ENCODE assay signal across 8 cellular contexts in genomic region chr2:177551989-177552413, GRCh38.
A peak's percentile ranks its signal among the peaks of the same experiment; 100 is the strongest.
DNase-seq lines count a peak whose midpoint lies in the region; ATAC-seq, FAIRE-seq and TF ChIP-seq lines count a peak whose summit lies in the region.

No MANE protein-coding gene starts in this region.

- H3K36me3 ChIP-seq in cardiac muscle cell (no peaks in the 10 kb centered on the region), prostate gland (no peaks in the 10 kb centered on the region)

- H3K4me3 Mint-ChIP-seq in activated CD4-positive, alpha-beta memory T cell treated with anti-CD3 and anti-CD28 coated beads, Interleukin-2, amount 10 ng/mL, durations not matched to agents 7 days and 5 days, result peak overlapping the region; percentile 75

- H3K27me3 ChIP-seq in cardiac muscle cell, result no peaks in the 10 kb centered on the region
- H3K27me3 ChIP-seq in prostate gland (replicated peaks; ENCODE audit: insufficient read depth), result no peaks in the 10 kb centered on the region

- TF ChIP-seq POLR2A in prostate gland (IDR thresholded peaks at IDR 0.05), result no peak

- intact Hi-C loops in prostate gland (cut with DNase I), result loop anchor here (5.0 kb wide), 1 partner anchor 65 kb away; a partner anchor contains a TSS

- H3K4me1 ChIP-seq in cardiac muscle cell (ENCODE audit: low read depth) (peaks cover 13% of the 10 kb centered on the region), prostate gland (replicated peaks) (no peaks in the 10 kb centered on the region)

- TF ChIP-seq CTCF in 22Rv1 (IDR thresholded peaks at IDR 0.05) (no peak), cardiac muscle cell (IDR thresholded peaks at IDR 0.05; ENCODE audit: low read depth, low read length) (no peak), prostate gland (IDR thresholded peaks at IDR 0.05) (no peak)

- no peaks in the 10 kb centered on the region for H3K27me3 Mint-ChIP-seq in activated CD4-positive, alpha-beta memory T cell treated with anti-CD3 and anti-CD28 coated beads, Interleukin-2, amount 10 ng/mL, durations not matched to agents 7 days and 5 days

- no peaks in the 10 kb centered on the region for H3K9me3 Mint-ChIP-seq in activated CD4-positive, alpha-beta memory T cell treated with anti-CD3 and anti-CD28 coated beads, Interleukin-2, amount 10 ng/mL, durations not matched to agents 7 days and 5 days

- CTCF ChIA-PET in activated CD4-positive, alpha-beta memory T cell treated with anti-CD3 and anti-CD28 coated beads, Interleukin-2, amount 10 ng/mL, durations not matched to agents 7 days and 5 days (lab: Charles Lee), result interaction anchor here (0.6 to 1.3 kb wide), 3 partner anchors 52 to 387 kb away, joined by 3 to 5 read pairs (median 3); no protein-coding TSS in a partner anchor

- H3K4me1 Mint-ChIP-seq in activated CD4-positive, alpha-beta memory T cell treated with anti-CD3 and anti-CD28 coated beads, Interleukin-2, amount 10 ng/mL, durations not matched to agents 7 days and 5 days, result peaks cover 28% of the 10 kb centered on the region

- no peaks in the 10 kb centered on the region for H3K36me3 Mint-ChIP-seq in activated CD4-positive, alpha-beta memory T cell treated with anti-CD3 and anti-CD28 coated beads, Interleukin-2, amount 10 ng/mL, durations not matched to agents 7 days and 5 days (ENCODE audit: low read depth)

- peak; percentile 63 for FAIRE-seq in GM19239 (lab: Jason Lieb, UNC)

- H3K27ac Mint-ChIP-seq in activated CD4-positive, alpha-beta memory T cell treated with anti-CD3 and anti-CD28 coated beads, Interleukin-2, amount 10 ng/mL, durations not matched to agents 7 days and 5 days, result peak overlapping the region; percentile 93

- POLR2A ChIA-PET in activated CD4-positive, alpha-beta memory T cell treated with anti-CD3 and anti-CD28 coated beads, Interleukin-2, amount 10 ng/mL, durations not matched to agents 7 days and 5 days (lab: Charles Lee), result interaction anchor here (0.6 to 1.5 kb wide), 4 partner anchors 66 to 972 kb away, joined by 3 to 4 read pairs (median 3); partner anchors contain the start of genes AGPS and NFE2L2

- peak overlapping the region; percentile 95 for H3K4me3 ChIP-seq in cardiac muscle cell
- H3K4me3 ChIP-seq in prostate gland, result peak overlapping the region; percentile 78 to 80

- H3K27ac ChIP-seq in 22Rv1 (peak overlapping the region; percentile 77), cardiac muscle cell (peak overlapping the region; percentile 32), prostate gland (no peak overlapping the region)

- no peaks in the 10 kb centered on the region for H3K9me3 ChIP-seq in cardiac muscle cell (ENCODE audit: low read depth)
- H3K9me3 ChIP-seq in prostate gland, result no peaks in the 10 kb centered on the region

- DNase-seq in GM19239 (ENCODE audit: insufficient read length, low spot score), result no peak
- DNase-seq in activated CD4-positive, alpha-beta memory T cell treated with anti-CD3 and anti-CD28 coated beads, Interleukin-2, amount 10 ng/mL, durations not matched to agents 7 days and 5 days, result no peak
- DNase-seq in cardiac muscle cell (ENCODE audit: low read depth in 1 of 2, low spot score in 1 of 2), result peak; percentile 16 to 51
- DNase-seq in prostate gland (ENCODE audit: low spot score), result peak; percentile 8
- no peak for DNase-seq in central memory CD4-positive, alpha-beta T cell
- no peak for DNase-seq in Kasumi-1 (lab: John Stamatoyannopoulos, UW)

- no peak for ATAC-seq in HG03025 (IDR thresholded peaks at IDR 0.05; ENCODE audit: low FRiP score, unreplicated experiment)

- WGBS in prostate gland, result 69% methylated on average over 12 of the region's 12 CpGs

Comparison
In these comparisons a context has a peak if more than half of its experiments do, and no peak if none do; other contexts are left out.
1. H3K27ac ChIP-seq: peak in 22Rv1 (single experiment) and cardiac muscle cell (single experiment); none in prostate gland (0 of 2).
2. DNase-seq: peak in cardiac muscle cell (2 of 2) and prostate gland (single experiment); none in GM19239 (single experiment), activated CD4-positive, alpha-beta memory T cell treated with anti-CD3 and anti-CD28 coated beads, Interleukin-2, amount 10 ng/mL, durations not matched to agents 7 days and 5 days (single experiment), central memory CD4-positive, alpha-beta T cell (single experiment) and Kasumi-1 (0 of 2).